ENCODE assay signal across 2 cellular contexts in genomic region chr5:51651476-51651875, GRCh38.
TF ChIP-seq lines count a peak whose summit lies in the region.

No MANE protein-coding gene starts in this region.

TF ChIP-seq in GM23338, 12 proteins besides CTCF, POLR2A, EP300 and RAD21:
- TF ChIP-seq EZH2phosphoT487 (IDR thresholded peaks at IDR 0.05; ENCODE audit: unreplicated experiment) = no peak
- no peak for TF ChIP-seq JUNB (IDR thresholded peaks at IDR 0.05; ENCODE audit: unreplicated experiment)
- no peak for TF ChIP-seq CREB1 (CRISPR knock-in tag; IDR thresholded peaks at IDR 0.05; ENCODE audit: low read depth)
- no peak for TF ChIP-seq ZNF114 (CRISPR knock-in tag; IDR thresholded peaks at IDR 0.05)
- no peak for TF ChIP-seq ZNF331 (CRISPR knock-in tag; IDR thresholded peaks at IDR 0.05; ENCODE audit: low read depth)
- no peak for TF ChIP-seq REST (IDR thresholded peaks at IDR 0.05; ENCODE audit: unreplicated experiment)
- no peak for TF ChIP-seq STAT1 (IDR thresholded peaks at IDR 0.05; ENCODE audit: unreplicated experiment)
- TF ChIP-seq NANOG (IDR thresholded peaks at IDR 0.05; ENCODE audit: borderline replicate concordance) = no peak
- no peak for TF ChIP-seq EZH2 (IDR thresholded peaks at IDR 0.05; ENCODE audit: low read depth, unreplicated experiment)
- no peak for TF ChIP-seq ZNF462 (CRISPR knock-in tag; IDR thresholded peaks at IDR 0.05)
- no peak for TF ChIP-seq ETS1 (IDR thresholded peaks at IDR 0.05)

TF ChIP-seq in endothelial cell of umbilical vein, 7 proteins besides CTCF, POLR2A, EP300 and RAD21:
- TF ChIP-seq GATA2 (IDR thresholded peaks at IDR 0.05; ENCODE audit: insufficient read depth, insufficient read length, low read depth, low read length) (no peak), MYC (IDR thresholded peaks at IDR 0.05; ENCODE audit: low read depth, low read length) (no peak), FOS (IDR thresholded peaks at IDR 0.05; ENCODE audit: borderline replicate concordance, insufficient read depth, low read length) (no peak), MAX (IDR thresholded peaks at IDR 0.05; ENCODE audit: insufficient read depth, insufficient read length) (no peak), JUN (IDR thresholded peaks at IDR 0.05; ENCODE audit: borderline replicate concordance, insufficient read depth, insufficient read length, low read depth) (no peak), POLR2AphosphoS5 (IDR thresholded peaks at IDR 0.05; ENCODE audit: insufficient read depth, low read depth, low read length) (no peak), EZH2 (IDR thresholded peaks at IDR 0.05; ENCODE audit: borderline replicate concordance, low read depth, low read length, severe bottlenecking) (no peak)
